In genomic region chr6:111776236-111777189, GRCh38 we compare ENCODE assay signal across 12 cellular contexts.
DNase-seq lines count a peak whose midpoint lies in the region; ATAC-seq and TF ChIP-seq lines count a peak whose summit lies in the region.
"Had no signal": no experiment of that assay in that cellular context is flagged by ENCODE, and none has a peak within 500 bp of the region (broad histone marks: within the 10 kb centered on the region; RNA-seq: fewer than 3 reads in every experiment).

No MANE protein-coding gene starts in this region.

- intact Hi-C loops in upper lobe of right lung (cut with DNase I): no loop called here

- H3K4me1 Mint-ChIP-seq in activated T-cell treated with anti-CD3 and anti-CD28 coated beads, Interleukin-2, amount 50 U/mL, for 72 hours (ENCODE audit: low read depth): peaks cover 92% of the 10 kb centered on the region
- H3K4me1 Mint-ChIP-seq in WTC11: peaks cover 25% of the 10 kb centered on the region

- H3K27ac ChIP-seq in upper lobe of right lung: peak overlapping the region; percentile 6

- peak; percentile 30 to 65 for ATAC-seq in activated T-cell treated with anti-CD3 and anti-CD28 coated beads, Interleukin-2, amount 50 U/mL, for 72 hours (replicated peaks in 1 of 2)
- ATAC-seq in WTC11 (no peak), upper lobe of right lung (no peak)
- ATAC-seq: left lung had no signal

- CTCF ChIA-PET in WTC11 (lab: Charles Lee): no interaction called here

- H3K9me3 ChIP-seq in upper lobe of right lung: no peaks in the 10 kb centered on the region
- H3K9me3 ChIP-seq: left lung, sigmoid colon had no signal

- H3K9me3 Mint-ChIP-seq in activated T-cell treated with anti-CD3 and anti-CD28 coated beads, Interleukin-2, amount 50 U/mL, for 72 hours: no peaks in the 10 kb centered on the region
- no peaks in the 10 kb centered on the region for H3K9me3 Mint-ChIP-seq in WTC11

- DNase-seq in activated T-cell treated with anti-CD3 and anti-CD28 coated beads, Interleukin-2, amount 50 U/mL, for 72 hours: no peak
- DNase-seq in activated T-cell treated with anti-CD3 and anti-CD28 coated beads for 4 hours (no peak), WTC11 (ENCODE audit: low spot score) (no peak), left kidney (ENCODE audit: low read depth, low spot score) (peak; percentile 43), upper lobe of right lung (no peak), HK-2 (ENCODE audit: unreplicated experiment) (no peak), NCI-H2081 (lab: John Stamatoyannopoulos, UW) (no peak)
- no peak for DNase-seq in stimulated activated naive CD4-positive, alpha-beta T cell treated with Interleukin-2 at 50 U/mL for 16 hours (lab: John Stamatoyannopoulos, UW)
- DNase-seq: aorta, left lung, sigmoid colon had no signal

- no peaks in the 10 kb centered on the region for H3K4me1 ChIP-seq in upper lobe of right lung

- peak overlapping the region; percentile 12 to 49 for H3K4me3 Mint-ChIP-seq in activated T-cell treated with anti-CD3 and anti-CD28 coated beads, Interleukin-2, amount 50 U/mL, for 72 hours
- H3K4me3 Mint-ChIP-seq in WTC11: no peak overlapping the region

- peak overlapping the region; percentile 83 for H3K27ac Mint-ChIP-seq in activated T-cell treated with anti-CD3 and anti-CD28 coated beads, Interleukin-2, amount 50 U/mL, for 72 hours
- peak overlapping the region; percentile 82 for H3K27ac Mint-ChIP-seq in WTC11
- H3K27ac Mint-ChIP-seq: B cell had no signal

- H3K27me3 ChIP-seq in upper lobe of right lung: no peaks in the 10 kb centered on the region
- H3K27me3 ChIP-seq: left lung, sigmoid colon had no signal

- no peaks in the 10 kb centered on the region for H3K36me3 ChIP-seq in upper lobe of right lung
- H3K36me3 ChIP-seq: left lung, sigmoid colon had no signal

- peaks cover 8 to 30% of the 10 kb centered on the region in 2 donors for H3K36me3 Mint-ChIP-seq in activated T-cell treated with anti-CD3 and anti-CD28 coated beads, Interleukin-2, amount 50 U/mL, for 72 hours (ENCODE audit: insufficient read depth in 2 of 2)
- H3K36me3 Mint-ChIP-seq in WTC11: no peaks in the 10 kb centered on the region

- H3K4me3 ChIP-seq in upper lobe of right lung: no peak overlapping the region
- H3K4me3 ChIP-seq: left lung, sigmoid colon had no signal

- POLR2A ChIA-PET in WTC11 (lab: Charles Lee): no interaction called here

- no peaks in the 10 kb centered on the region for H3K27me3 Mint-ChIP-seq in activated T-cell treated with anti-CD3 and anti-CD28 coated beads, Interleukin-2, amount 50 U/mL, for 72 hours (ENCODE audit: low read depth)
- H3K27me3 Mint-ChIP-seq in WTC11 (ENCODE audit: low read depth): no peaks in the 10 kb centered on the region
- H3K27me3 Mint-ChIP-seq: B cell had no signal

- TF ChIP-seq CTCF in WTC11 (IDR thresholded peaks at IDR 0.05) (no peak), upper lobe of right lung (IDR thresholded peaks at IDR 0.05) (no peak)

TF ChIP-seq in WTC11, 78 proteins besides CTCF, POLR2A, EP300 and RAD21:
- TF ChIP-seq, protein P1, sequence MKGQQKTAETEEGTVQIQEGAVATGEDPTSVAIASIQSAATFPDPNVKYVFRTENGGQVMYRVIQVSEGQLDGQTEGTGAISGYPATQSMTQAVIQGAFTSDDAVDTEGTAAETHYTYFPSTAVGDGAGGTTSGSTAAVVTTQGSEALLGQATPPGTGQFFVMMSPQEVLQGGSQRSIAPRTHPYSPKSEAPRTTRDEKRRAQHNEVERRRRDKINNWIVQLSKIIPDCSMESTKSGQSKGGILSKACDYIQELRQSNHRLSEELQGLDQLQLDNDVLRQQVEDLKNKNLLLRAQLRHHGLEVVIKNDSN (CRISPR knock-in tag; IDR thresholded peaks at IDR 0.05): no peak
- TF ChIP-seq TP53 (CRISPR knock-in tag; IDR thresholded peaks at IDR 0.05): no peak
- no peak for TF ChIP-seq ZBTB21 (CRISPR knock-in tag; IDR thresholded peaks at IDR 0.05; ENCODE audit: borderline replicate concordance)
- no peak for TF ChIP-seq MLX (CRISPR knock-in tag; IDR thresholded peaks at IDR 0.05)
- TF ChIP-seq PRRX2 (CRISPR knock-in tag; IDR thresholded peaks at IDR 0.05): no peak
- no peak for TF ChIP-seq JUN (CRISPR knock-in tag; IDR thresholded peaks at IDR 0.05)
- TF ChIP-seq NFATC4 (CRISPR knock-in tag; IDR thresholded peaks at IDR 0.05): no peak
- TF ChIP-seq, protein P2, sequence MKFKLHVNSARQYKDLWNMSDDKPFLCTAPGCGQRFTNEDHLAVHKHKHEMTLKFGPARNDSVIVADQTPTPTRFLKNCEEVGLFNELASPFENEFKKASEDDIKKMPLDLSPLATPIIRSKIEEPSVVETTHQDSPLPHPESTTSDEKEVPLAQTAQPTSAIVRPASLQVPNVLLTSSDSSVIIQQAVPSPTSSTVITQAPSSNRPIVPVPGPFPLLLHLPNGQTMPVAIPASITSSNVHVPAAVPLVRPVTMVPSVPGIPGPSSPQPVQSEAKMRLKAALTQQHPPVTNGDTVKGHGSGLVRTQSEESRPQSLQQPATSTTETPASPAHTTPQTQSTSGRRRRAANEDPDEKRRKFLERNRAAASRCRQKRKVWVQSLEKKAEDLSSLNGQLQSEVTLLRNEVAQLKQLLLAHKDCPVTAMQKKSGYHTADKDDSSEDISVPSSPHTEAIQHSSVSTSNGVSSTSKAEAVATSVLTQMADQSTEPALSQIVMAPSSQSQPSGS (CRISPR knock-in tag; IDR thresholded peaks at IDR 0.05; ENCODE audit: borderline replicate concordance, low read depth): no peak
- TF ChIP-seq ZNF396 (CRISPR knock-in tag; IDR thresholded peaks at IDR 0.05; ENCODE audit: borderline replicate concordance): no peak
- no peak for TF ChIP-seq JAZF1 (CRISPR knock-in tag; IDR thresholded peaks at IDR 0.05)
- no peak for TF ChIP-seq OVOL2 (CRISPR knock-in tag; IDR thresholded peaks at IDR 0.05; ENCODE audit: borderline replicate concordance)
- TF ChIP-seq, protein P3, sequence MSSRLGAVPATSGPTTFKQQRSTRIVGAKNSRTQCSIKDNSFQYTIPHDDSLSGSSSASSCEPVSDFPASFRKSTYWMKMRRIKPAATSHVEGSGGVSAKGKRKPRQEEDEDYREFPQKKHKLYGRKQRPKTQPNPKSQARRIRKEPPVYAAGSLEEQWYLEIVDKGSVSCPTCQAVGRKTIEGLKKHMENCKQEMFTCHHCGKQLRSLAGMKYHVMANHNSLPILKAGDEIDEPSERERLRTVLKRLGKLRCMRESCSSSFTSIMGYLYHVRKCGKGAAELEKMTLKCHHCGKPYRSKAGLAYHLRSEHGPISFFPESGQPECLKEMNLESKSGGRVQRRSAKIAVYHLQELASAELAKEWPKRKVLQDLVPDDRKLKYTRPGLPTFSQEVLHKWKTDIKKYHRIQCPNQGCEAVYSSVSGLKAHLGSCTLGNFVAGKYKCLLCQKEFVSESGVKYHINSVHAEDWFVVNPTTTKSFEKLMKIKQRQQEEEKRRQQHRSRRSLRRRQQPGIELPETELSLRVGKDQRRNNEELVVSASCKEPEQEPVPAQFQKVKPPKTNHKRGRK (CRISPR knock-in tag; IDR thresholded peaks at IDR 0.05; ENCODE audit: borderline replicate concordance): no peak
- no peak for TF ChIP-seq NFE2L1 (CRISPR knock-in tag; IDR thresholded peaks at IDR 0.05)
- TF ChIP-seq GTF2I (CRISPR knock-in tag; conservative IDR thresholded peaks at IDR 0.05): no peak
- TF ChIP-seq CREM (CRISPR knock-in tag; IDR thresholded peaks at IDR 0.05): no peak
- no peak for TF ChIP-seq FOXP1 (CRISPR knock-in tag; IDR thresholded peaks at IDR 0.05; ENCODE audit: borderline replicate concordance)
TF ChIP-seq in WTC11: peak in this region for 0.

Comparison
In these comparisons a context has a peak if more than half of its experiments do, and no peak if none do; other contexts are left out.
1. ATAC-seq: peak in activated T-cell treated with anti-CD3 and anti-CD28 coated beads, Interleukin-2, amount 50 U/mL, for 72 hours (2 of 2); none in WTC11 (single experiment) and upper lobe of right lung (single experiment).